9 cellular contexts compared by ENCODE assay signal in the genomic region with DNA sequence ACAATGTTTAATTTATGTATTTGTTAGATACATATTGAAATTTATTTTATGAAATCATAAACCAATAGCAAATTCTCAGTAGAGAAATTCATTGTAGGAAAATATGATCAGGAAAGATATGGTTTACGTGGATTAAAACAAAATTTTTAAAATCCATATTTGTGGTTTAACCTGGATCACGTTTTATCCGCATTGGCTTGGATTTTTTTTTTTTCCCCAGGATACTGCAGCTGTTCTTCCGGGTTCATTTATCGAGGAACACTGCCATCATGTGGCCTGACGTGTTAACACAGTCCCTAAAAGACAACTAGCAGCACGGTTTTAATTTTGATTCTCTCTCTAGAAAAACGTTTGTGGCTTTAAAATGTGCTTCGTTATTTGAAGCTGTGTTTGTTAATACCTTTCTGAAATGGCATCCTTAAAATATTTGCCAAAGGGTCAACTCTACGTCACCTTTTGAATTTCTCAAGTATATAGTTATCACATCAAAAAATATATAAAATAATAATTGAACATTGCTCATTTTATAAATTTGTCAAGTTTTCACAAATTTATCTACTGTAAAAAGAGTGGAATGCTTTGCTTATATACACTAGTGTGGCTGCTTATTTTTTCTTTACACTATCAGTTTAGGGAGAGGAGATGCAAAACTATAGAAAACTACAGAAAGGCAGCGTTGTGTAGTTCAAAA. TPM values are rescaled to one million over a fixed set of nuclear protein-coding genes. Genes with fewer than 3 reads are reported as not detected.
DNase-seq lines count a peak whose midpoint lies in the region; ATAC-seq and TF ChIP-seq lines count a peak whose summit lies in the region.
"Had no signal": no experiment of that assay in that cellular context is flagged by ENCODE, and none has a peak within 500 bp of the region (broad histone marks: within the 10 kb centered on the region; RNA-seq: fewer than 3 reads in every experiment).

No MANE protein-coding gene starts in this region.

- peak; percentile 82 for TF ChIP-seq CTCF in foreskin keratinocyte (conservative IDR thresholded peaks at IDR 0.05)
- no peak for TF ChIP-seq CTCF in omental fat pad (IDR thresholded peaks at IDR 0.05)

- no peak overlapping the region for H3K27ac ChIP-seq in foreskin keratinocyte

- DNase-seq in DMS153 treated with DMSO at 0.1 percent for 48 hours (lab: John Stamatoyannopoulos, UW; ENCODE audit: unreplicated experiment) (peak; percentile 79), KBM-7 (peak; percentile 70), OCI-M1 (lab: John Stamatoyannopoulos, UW) (peak; percentile 94), foreskin keratinocyte (peak in 1 of 2 donors; percentile 49), omental fat pad (ENCODE audit: low spot score) (peak; percentile 66)
- DNase-seq in activated T-helper 9 cell treated with anti-CD3 and anti-CD28 coated beads, Interleukin-2, amount 50 U/mL, for 16 hours (ENCODE audit: low read depth), result peak; percentile 4
- DNase-seq: activated naive CD8-positive, alpha-beta T cell treated with anti-CD3 and anti-CD28 coated beads, Interleukin-2, amount 10 ng/mL, durations not matched to agents 7 days and 5 days had no signal

- in situ Hi-C loops in KBM-7 (cut with MboI; ENCODE audit: low pct_unique_long_range_greater_than_20kb, low sequenced_read_pairs), result no loop called here

- H3K4me1 ChIP-seq in foreskin keratinocyte, result no peaks in the 10 kb centered on the region

- no peaks in the 10 kb centered on the region for H3K27me3 ChIP-seq in foreskin keratinocyte

- ATAC-seq in GM21576 (IDR thresholded peaks at IDR 0.05; ENCODE audit: unreplicated experiment), result peak; percentile 61
- peak; percentile 68 for ATAC-seq in foreskin keratinocyte
- ATAC-seq in omental fat pad (ENCODE audit: low FRiP score), result peak; percentile 67
- no peak for ATAC-seq in GM18519 (IDR thresholded peaks at IDR 0.05; ENCODE audit: low FRiP score, unreplicated experiment)

RNA-seq across cellular contexts. Expression of a gene that starts 8.7 kb away (rescaled TPM):
- not detected in 2 replicates for total RNA-seq in foreskin keratinocyte
- not detected in 2 replicates for polyA plus RNA-seq in foreskin keratinocyte
- total RNA-seq in omental fat pad, result under 1 TPM in 2 of 4 donors, not detected in 2; 0.12 to 0.28 TPM
- total RNA-seq: activated naive CD8-positive, alpha-beta T cell treated with anti-CD3 and anti-CD28 coated beads, Interleukin-2, amount 10 ng/mL, durations not matched to agents 7 days and 5 days had no signal

RNA-seq across cellular contexts. Expression of a gene that starts 42.2 kb away (rescaled TPM):
- total RNA-seq in foreskin keratinocyte, result 48.8 and 57.5 TPM in 2 replicates
- polyA plus RNA-seq in foreskin keratinocyte, result 42.0 and 44.6 TPM in 2 replicates
- total RNA-seq in omental fat pad, result 100 to 1,000 TPM in 1 of 4 donors, 10 to 100 TPM in 3; 66.5 to 113 (median 82.2) TPM
